Comparison of ENCODE assay signal across 18 cellular contexts in genomic region chr6:168886964-168887363, GRCh38.
DNase-seq lines count a peak whose midpoint lies in the region; ATAC-seq, FAIRE-seq and TF ChIP-seq lines count a peak whose summit lies in the region.
"Had no signal": no experiment of that assay in that cellular context is flagged by ENCODE, and none has a peak within 500 bp of the region (broad histone marks: within the 10 kb centered on the region; RNA-seq: fewer than 3 reads in every experiment).

No MANE protein-coding gene starts in this region.

- no peak for DNase-seq in activated naive CD4-positive, alpha-beta T cell treated with anti-CD3 and anti-CD28 coated beads, Interleukin-2, amount 50 U/mL, for 72 hours (ENCODE audit: low spot score in 2 of 2)
- DNase-seq in left kidney (ENCODE audit: low read depth, low spot score) (peak; percentile 57), pancreas (no peak), GM19239 (ENCODE audit: insufficient read length, low spot score) (no peak), SW 1271 (lab: John Stamatoyannopoulos, UW) (no peak)
- DNase-seq: CD8-positive, alpha-beta T cell; COR-L47; DND-41; GDM1; GOT3; H9 had no signal

- WGBS in pancreas, 2 donors: 23 to 27% methylated on average over 12 of the region's 12 CpGs

- FAIRE-seq in pancreas (lab: Jason Lieb, UNC): no peak
- no peak for FAIRE-seq in GM19239 (lab: Jason Lieb, UNC)
- FAIRE-seq: HepG2, HTR-8/SVneo had no signal

- peaks cover 12% of the 10 kb centered on the region for H3K4me1 Mint-ChIP-seq in activated naive CD4-positive, alpha-beta T cell treated with anti-CD3 and anti-CD28 coated beads, Interleukin-2, amount 50 U/mL, for 24 hours

- H3K27me3 ChIP-seq in pancreas: no peaks in the 10 kb centered on the region

- no peak for TF ChIP-seq CTCF in pancreas (IDR thresholded peaks at IDR 0.05)

- peak overlapping the region; percentile 2 for H3K27ac Mint-ChIP-seq in activated naive CD4-positive, alpha-beta T cell treated with anti-CD3 and anti-CD28 coated beads, Interleukin-2, amount 50 U/mL, for 24 hours
- no peak overlapping the region for H3K27ac Mint-ChIP-seq in activated naive CD4-positive, alpha-beta T cell treated with anti-CD3 and anti-CD28 coated beads, Interleukin-2, amount 50 U/mL, for 72 hours
- H3K27ac Mint-ChIP-seq: CD8-positive, alpha-beta T cell; H9 had no signal

- H3K4me1 ChIP-seq in pancreas: no peaks in the 10 kb centered on the region

- no peaks in the 10 kb centered on the region for H3K36me3 ChIP-seq in pancreas

- intact Hi-C loops in pancreas (cut with DNase I): no loop called here

- H3K27ac ChIP-seq in pancreas: peak overlapping the region; percentile 33 to 85 (median 62)
- H3K27ac ChIP-seq: 22Rv1 had no signal

- H3K36me3 Mint-ChIP-seq in activated naive CD4-positive, alpha-beta T cell treated with anti-CD3 and anti-CD28 coated beads, Interleukin-2, amount 50 U/mL, for 24 hours: no peaks in the 10 kb centered on the region
- peaks cover 0 to 8% of the 10 kb centered on the region in 2 donors for H3K36me3 Mint-ChIP-seq in activated naive CD4-positive, alpha-beta T cell treated with anti-CD3 and anti-CD28 coated beads, Interleukin-2, amount 50 U/mL, for 72 hours
- H3K36me3 Mint-ChIP-seq: CD14-positive monocyte; CD8-positive, alpha-beta T cell had no signal

- H3K9me3 Mint-ChIP-seq in activated naive CD4-positive, alpha-beta T cell treated with anti-CD3 and anti-CD28 coated beads, Interleukin-2, amount 50 U/mL, for 24 hours: no peaks in the 10 kb centered on the region
- H3K9me3 Mint-ChIP-seq in activated naive CD4-positive, alpha-beta T cell treated with anti-CD3 and anti-CD28 coated beads, Interleukin-2, amount 50 U/mL, for 72 hours: peaks cover 0 to 4% of the 10 kb centered on the region in 2 donors
- H3K9me3 Mint-ChIP-seq: CD14-positive monocyte; CD8-positive, alpha-beta T cell had no signal

- H3K4me3 Mint-ChIP-seq in activated naive CD4-positive, alpha-beta T cell treated with anti-CD3 and anti-CD28 coated beads, Interleukin-2, amount 50 U/mL, for 24 hours: no peak overlapping the region
- H3K4me3 Mint-ChIP-seq: CD14-positive monocyte; CD8-positive, alpha-beta T cell; H9 had no signal

- ATAC-seq in activated naive CD4-positive, alpha-beta T cell treated with anti-CD3 and anti-CD28 coated beads, Interleukin-2, amount 50 U/mL, for 72 hours: no peak
- ATAC-seq in pancreas (peak; percentile 41 to 67 (median 56)), GM21529 (IDR thresholded peaks at IDR 0.05; ENCODE audit: unreplicated experiment) (no peak), GM21447 (IDR thresholded peaks at IDR 0.05; ENCODE audit: unreplicated experiment) (no peak)
- ATAC-seq: CD8-positive, alpha-beta T cell; HepG2 had no signal

- H3K4me3 ChIP-seq in pancreas: no peak overlapping the region

- no peaks in the 10 kb centered on the region for H3K27me3 Mint-ChIP-seq in activated naive CD4-positive, alpha-beta T cell treated with anti-CD3 and anti-CD28 coated beads, Interleukin-2, amount 50 U/mL, for 24 hours

- H3K9me3 ChIP-seq in pancreas: no peaks in the 10 kb centered on the region

Comparison
In these comparisons a context has a peak if more than half of its experiments do, and no peak if none do; other contexts are left out.
1. ATAC-seq: peak in pancreas (4 of 4); none in activated naive CD4-positive, alpha-beta T cell treated with anti-CD3 and anti-CD28 coated beads, Interleukin-2, amount 50 U/mL, for 72 hours (0 of 2), GM21529 (single experiment) and GM21447 (single experiment).